Comparison of ENCODE assay signal across 8 cellular contexts in the genomic region with DNA sequence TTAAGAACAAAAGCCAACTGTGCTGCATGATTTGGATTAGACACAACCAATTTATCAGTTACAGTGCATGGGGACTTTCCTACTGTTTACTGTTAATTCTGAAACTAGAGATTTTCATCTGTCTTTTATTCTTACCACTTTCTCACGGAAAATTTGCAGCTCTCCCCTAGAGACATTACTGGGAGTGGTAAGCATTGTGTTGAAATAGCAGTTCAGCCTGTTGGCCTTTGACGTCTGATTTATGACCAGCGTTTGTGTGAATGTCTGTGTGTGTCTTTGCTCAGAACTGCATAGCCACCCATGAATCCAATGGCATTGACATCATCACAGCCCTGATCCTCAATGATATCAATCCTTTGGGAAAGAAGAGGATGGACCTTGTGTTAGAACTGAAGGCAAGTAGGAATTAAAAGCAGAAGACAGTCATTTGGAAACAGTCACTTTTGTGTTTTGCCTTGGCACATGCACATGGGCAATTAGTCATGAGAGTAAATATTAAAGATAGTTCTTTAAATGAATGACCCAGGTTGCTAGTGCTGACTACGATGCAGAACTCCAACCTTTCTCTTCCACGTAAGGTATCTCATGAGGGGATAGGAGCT.
DNase-seq lines count a peak whose midpoint lies in the region; ATAC-seq, FAIRE-seq and TF ChIP-seq lines count a peak whose summit lies in the region.

No MANE protein-coding gene starts in this region.

- H3K4me3 ChIP-seq in mammary epithelial cell (replicated peaks in 1 of 3; ENCODE audit: insufficient read depth in 1 of 3, low read depth in 2 of 3, low read length in 3 of 3) (no peak overlapping the region), small intestine (ENCODE audit: low read depth in 1 of 2, low read length in 2 of 2) (no peak overlapping the region)

- WGBS in mammary epithelial cell (ENCODE audit: low coverage, missing lambda C conversion rate), result 43% methylated on average over 5 of the region's 5 CpGs
- 11 to 40% (median 15%) methylated on average over 5 of the region's 5 CpGs for WGBS in small intestine, 3 donors

- H3K36me3 ChIP-seq in mammary epithelial cell (ENCODE audit: insufficient read depth, low read length), result no peaks in the 10 kb centered on the region
- no peaks in the 10 kb centered on the region for H3K36me3 ChIP-seq in small intestine (ENCODE audit: control insufficient read depth in 2 of 2, insufficient read depth in 2 of 2, low read length in 2 of 2)

- no TSS peak for BruUV-seq in mammary epithelial cell (replicated peaks; lab: Mats Ljungman, UMichigan)

- no peaks in the 10 kb centered on the region for H3K79me2 ChIP-seq in mammary epithelial cell (ENCODE audit: insufficient read depth, low read length)

- no peak overlapping the region for H2AFZ ChIP-seq in mammary epithelial cell (ENCODE audit: low read depth, low read length)

- CTCF ChIA-PET in mammary epithelial cell (lab: Charles Lee; ENCODE audit: low non-redundant PET), result interaction anchor here (0.6 kb wide), 1 partner anchor 249 kb away, joined by 3 read pairs; no protein-coding TSS in a partner anchor

- H3K4me2 ChIP-seq in mammary epithelial cell (ENCODE audit: insufficient read depth, low read depth, low read length), result peak overlapping the region; percentile 21

- DNase-seq in COLO668 (lab: John Stamatoyannopoulos, UW; ENCODE audit: unreplicated experiment) (peak; percentile 7), mammary epithelial cell (peak; percentile 68), small intestine (peak; percentile 83), ureter (ENCODE audit: low spot score) (no peak), NCI-H1092 treated with DMSO at 0.1 percent for 48 hours (lab: John Stamatoyannopoulos, UW) (no peak), DMS114 treated with DMSO at 0.1 percent for 48 hours (lab: John Stamatoyannopoulos, UW; ENCODE audit: unreplicated experiment) (no peak)

- no peak for FAIRE-seq in small intestine (lab: Jason Lieb, UNC)

- dilution Hi-C loops in mammary epithelial cell (cut with HindIII; ENCODE audit: low sequenced_read_pairs), result no loop called here

- TF ChIP-seq CTCF in mammary epithelial cell (conservative IDR thresholded peaks at IDR 0.05 in 1 of 2, IDR thresholded peaks at IDR 0.05 in 1 of 2; ENCODE audit: extremely low read depth in 1 of 2, insufficient read depth in 1 of 2, low read depth in 1 of 2, low read length in 2 of 2), result no peak

- H3K4me1 ChIP-seq in mammary epithelial cell (ENCODE audit: insufficient read depth, low read length), result peaks cover 29% of the 10 kb centered on the region
- peaks cover 5 to 9% of the 10 kb centered on the region in 2 donors for H3K4me1 ChIP-seq in small intestine (ENCODE audit: control insufficient read depth in 2 of 2, insufficient read depth in 1 of 2, low read depth in 1 of 2, low read length in 1 of 2)

- H4K20me1 ChIP-seq in mammary epithelial cell (ENCODE audit: insufficient read depth, low read length), result no peaks in the 10 kb centered on the region

- intact Hi-C loops in mammary epithelial cell (cut with micrococcal nuclease), result no loop called here

- H3K27ac ChIP-seq in mammary epithelial cell (ENCODE audit: insufficient read depth, low read depth, low read length), result peak overlapping the region; percentile 39
- H3K27ac ChIP-seq in small intestine (ENCODE audit: low read depth in 1 of 2, low read length in 1 of 2), result peak overlapping the region in 1 of 2 donors; percentile 57

- no peak overlapping the region for H3K9ac ChIP-seq in mammary epithelial cell (ENCODE audit: insufficient read depth, low read length)

- H3K27me3 ChIP-seq in mammary epithelial cell (ENCODE audit: insufficient read depth, low read length) (no peaks in the 10 kb centered on the region), small intestine (ENCODE audit: control insufficient read depth in 2 of 2, insufficient read depth in 2 of 2, low read length in 2 of 2) (no peaks in the 10 kb centered on the region)

- no peaks in the 10 kb centered on the region for H3K9me3 ChIP-seq in mammary epithelial cell (replicated peaks; ENCODE audit: insufficient read depth, low read length)
- H3K9me3 ChIP-seq in small intestine (ENCODE audit: control insufficient read depth, low read depth), result no peaks in the 10 kb centered on the region

- ATAC-seq in GM19395 (IDR thresholded peaks at IDR 0.05; ENCODE audit: unreplicated experiment) (peak; percentile 85), HG03432 (IDR thresholded peaks at IDR 0.05; ENCODE audit: unreplicated experiment) (peak; percentile 91)

- in situ Hi-C loops in mammary epithelial cell (cut with MboI; ENCODE audit: low sequenced_read_pairs in 2 of 2), result no loop called here

Comparison
In these comparisons a context has a peak if more than half of its experiments do, and no peak if none do; other contexts are left out.
1. DNase-seq: peak in COLO668 (single experiment), mammary epithelial cell (single experiment) and small intestine (single experiment); none in ureter (single experiment), NCI-H1092 treated with DMSO at 0.1 percent for 48 hours (single experiment) and DMS114 treated with DMSO at 0.1 percent for 48 hours (single experiment).